Comparison of ENCODE assay signal across 1 cellular context in the genomic region with DNA sequence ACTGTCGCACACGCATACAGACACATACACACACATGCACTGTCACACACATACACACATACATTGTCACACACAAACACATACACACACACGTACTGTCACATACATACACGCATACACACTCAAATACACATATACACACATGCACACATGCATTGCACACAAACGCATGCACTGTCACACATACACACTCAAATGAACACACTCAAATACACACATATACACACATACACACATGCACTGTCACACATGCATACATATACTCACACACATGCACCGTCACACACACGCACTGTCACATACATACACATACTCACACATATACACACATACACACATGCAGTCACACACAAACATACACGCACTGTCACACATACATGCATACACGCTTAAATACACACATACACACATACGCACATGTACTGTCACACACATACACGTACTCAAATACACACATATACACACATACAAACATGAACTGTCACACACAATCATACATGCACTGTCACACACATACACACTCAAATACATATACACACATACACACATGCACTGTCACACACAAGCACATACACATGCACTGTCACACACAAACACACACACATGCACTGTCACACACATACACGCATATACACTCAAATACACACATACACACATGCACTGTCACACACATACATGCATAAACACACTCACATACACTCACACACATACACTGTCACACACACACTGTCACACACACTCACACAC.
TF ChIP-seq lines count a peak whose summit lies in the region.

No MANE protein-coding gene starts in this region.

TF ChIP-seq in HepG2, 621 proteins besides CTCF, POLR2A, EP300 and RAD21 (continued from another document):
- TF ChIP-seq SIN3A (IDR thresholded peaks at IDR 0.05; ENCODE audit: borderline replicate concordance, low read depth, low read length) (no peak), MEF2D (CRISPR knock-in tag; IDR thresholded peaks at IDR 0.05) (no peak), MAFF (IDR thresholded peaks at IDR 0.05; ENCODE audit: low read depth, low read length) (no peak), ATM (IDR thresholded peaks at IDR 0.05; ENCODE audit: borderline replicate concordance) (peak; percentile 44; the same call in 1 of the 2 replicates)
